Comparison of ENCODE assay signal across 18 cellular contexts in the genomic region with DNA sequence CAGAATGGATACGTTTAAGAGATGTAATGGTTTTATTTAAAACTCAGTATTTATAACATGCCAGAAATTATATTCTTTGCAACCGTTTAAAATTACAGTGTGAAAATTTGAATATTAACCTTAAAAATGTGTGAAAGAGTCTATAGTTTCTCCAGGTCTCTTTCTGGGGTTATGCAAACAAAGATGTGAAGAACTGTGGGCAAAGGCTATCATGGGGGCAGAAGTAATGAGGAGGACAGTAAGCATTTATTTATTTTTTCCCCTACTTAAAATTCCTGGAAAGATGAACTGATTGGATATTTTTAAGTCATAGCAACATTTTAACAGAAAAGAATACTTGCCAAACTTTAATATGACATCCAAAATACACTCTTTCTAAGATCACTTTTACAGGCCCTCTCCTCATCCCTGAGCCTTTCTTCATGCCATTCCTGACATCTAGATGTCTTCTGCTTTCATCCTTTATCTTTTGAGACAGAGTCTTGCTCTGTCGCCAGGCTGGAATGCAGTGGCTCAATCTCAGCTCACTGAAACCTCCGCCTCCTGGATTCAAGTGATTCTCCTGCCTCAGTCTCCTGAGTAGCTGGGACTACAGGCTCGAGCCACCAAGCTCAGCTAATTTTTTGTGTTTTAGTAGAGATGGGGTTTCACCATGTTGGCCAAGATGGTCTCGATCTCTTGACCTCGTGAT. TPM values are rescaled to one million over a fixed set of nuclear protein-coding genes. Genes with fewer than 3 reads are reported as not detected.
DNase-seq lines count a peak whose midpoint lies in the region; ATAC-seq, FAIRE-seq and TF ChIP-seq lines count a peak whose summit lies in the region.
"Had no signal": no experiment of that assay in that cellular context is flagged by ENCODE, and none has a peak within 500 bp of the region (broad histone marks: within the 10 kb centered on the region; RNA-seq: fewer than 3 reads in every experiment).

No MANE protein-coding gene starts in this region.

- in situ Hi-C loops in GM23248 (cut with MboI) (no loop called here), transverse colon (cut with MboI; ENCODE audit: low pct_ligation_motif_present in 1 of 4, low pct_unique_long_range_greater_than_20kb in 1 of 4, low sequenced_read_pairs in 3 of 4) (no loop called here)

- H3K27ac ChIP-seq in BLaER1 = peak overlapping the region; percentile 18; the same call in 1 of the 2 replicates
- H3K27ac ChIP-seq in GM23248 = peak overlapping the region; percentile 85; the same call in 1 of the 2 replicates
- peak overlapping the region; percentile 86 for H3K27ac ChIP-seq in astrocyte (ENCODE audit: low read depth, low read length)
- no peak overlapping the region for H3K27ac ChIP-seq in transverse colon

- peaks cover 14% of the 10 kb centered on the region for H3K36me3 Mint-ChIP-seq in astrocyte (ENCODE audit: low read depth, unreplicated experiment)
- peaks cover 19% of the 10 kb centered on the region for H3K36me3 Mint-ChIP-seq in nephron (ENCODE audit: low read depth)

- no peaks in the 10 kb centered on the region for H3K27me3 Mint-ChIP-seq in astrocyte (ENCODE audit: low read depth, unreplicated experiment)
- no peaks in the 10 kb centered on the region for H3K27me3 Mint-ChIP-seq in nephron (ENCODE audit: low read depth)

- H3K4me1 ChIP-seq in BLaER1 = peaks cover 61% of the 10 kb centered on the region
- peaks cover 38% of the 10 kb centered on the region for H3K4me1 ChIP-seq in GM23248 (ENCODE audit: insufficient read depth)
- peaks cover 27% of the 10 kb centered on the region for H3K4me1 ChIP-seq in astrocyte (ENCODE audit: insufficient read depth, low read length)
- H3K4me1 ChIP-seq in transverse colon = peaks cover 0 to 27% (median 10%) of the 10 kb centered on the region in 4 donors

- H3K27me3 ChIP-seq in BLaER1 = no peaks in the 10 kb centered on the region
- no peaks in the 10 kb centered on the region for H3K27me3 ChIP-seq in GM23248 (replicated peaks; ENCODE audit: insufficient read depth)
- no peaks in the 10 kb centered on the region for H3K27me3 ChIP-seq in astrocyte (ENCODE audit: insufficient read depth, low read length)
- H3K27me3 ChIP-seq in transverse colon = no peaks in the 10 kb centered on the region
- H3K27me3 ChIP-seq: BLaER1 treated with 17β-estradiol and CSF1 and Interleukin-3, amounts not matched to agents 10 nM and 100 nM had no signal

- no peak for DNase-seq in GM23248
- DNase-seq in astrocyte (ENCODE audit: low read depth) = no peak
- no peak for DNase-seq in HT-29 (ENCODE audit: low spot score)
- no peak for DNase-seq in transverse colon
- DNase-seq in HUDEP-2 (lab: John Stamatoyannopoulos, UW; ENCODE audit: unreplicated experiment in 76 of 76) = no peak
- DNase-seq: activated CD4-positive, alpha-beta T cell treated with anti-CD3 and anti-CD28 coated beads, Interleukin-2, amount 50 U/mL, for 1 hour; hypothalamus; left cardiac atrium; NCI-H1092; NCI-H2171 treated with DMSO at 0.1 percent for 48 hours; NK-92 treated with Interleukin-12 subunit alpha and Interleukin-12 subunit beta, amount 100 ng/mL, for 24 hours; stimulated activated CD4-positive, alpha-beta T cell treated with anti-CD3 and anti-CD28 coated beads, Interleukin-2, amount 100 ng/mL, for 24 hours had no signal

- no peaks in the 10 kb centered on the region for H3K9me3 Mint-ChIP-seq in astrocyte (ENCODE audit: unreplicated experiment)
- H3K9me3 Mint-ChIP-seq in nephron = no peaks in the 10 kb centered on the region
- H3K9me3 Mint-ChIP-seq: activated T-helper 2 cell treated with anti-CD3 and anti-CD28 coated beads, Interferon-gamma antibody, Interleukin-2, Interleukin-4, amounts not matched to agents 10 μg/mL and 5 μg/mL and 100 μg/mL, durations not matched to agents 14 hours and 24 hours and 36 hours had no signal

- TF ChIP-seq CTCF in astrocyte (IDR thresholded peaks at IDR 0.05; ENCODE audit: insufficient read depth, low read depth, low read length) = no peak
- no peak for TF ChIP-seq CTCF in nephron (IDR thresholded peaks at IDR 0.05; ENCODE audit: unreplicated experiment in 3 of 3)
- no peak for TF ChIP-seq CTCF in transverse colon (IDR thresholded peaks at IDR 0.05)

- H3K4me2 ChIP-seq in BLaER1 = peak overlapping the region; percentile 12; the same call in 1 of the 2 replicates
- peak overlapping the region; percentile 39 for H3K4me2 ChIP-seq in GM23248 (ENCODE audit: unreplicated experiment)
- H3K4me2 ChIP-seq in astrocyte (ENCODE audit: low read length) = peak overlapping the region; percentile 28

- H4K20me1 ChIP-seq in BLaER1 (peaks cover 100% of the 10 kb centered on the region), GM23248 (ENCODE audit: insufficient read depth) (no peaks in the 10 kb centered on the region), astrocyte (ENCODE audit: insufficient read depth, low read length) (no peaks in the 10 kb centered on the region)

- H2AFZ ChIP-seq in GM23248 = no peak overlapping the region
- no peak overlapping the region for H2AFZ ChIP-seq in astrocyte (ENCODE audit: low read depth, low read length)

- H3K36me3 ChIP-seq in BLaER1 (peaks cover 89% of the 10 kb centered on the region), GM23248 (ENCODE audit: low read depth) (no peaks in the 10 kb centered on the region), astrocyte (ENCODE audit: insufficient read depth, low read length) (no peaks in the 10 kb centered on the region), transverse colon (no peaks in the 10 kb centered on the region)

- H3K4me3 Mint-ChIP-seq in astrocyte (ENCODE audit: unreplicated experiment) = no peak overlapping the region
- no peak overlapping the region for H3K4me3 Mint-ChIP-seq in nephron

- peaks cover 37% of the 10 kb centered on the region for H3F3A ChIP-seq in GM23248 (ENCODE audit: insufficient read depth)

- intact Hi-C loops in transverse colon (cut with DNase I; ENCODE audit: low total_unique reads) = no loop called here

- H3K9ac ChIP-seq in BLaER1 (no peak overlapping the region), GM23248 (no peak overlapping the region), astrocyte (ENCODE audit: low read length) (no peak overlapping the region)

- H3K4me1 Mint-ChIP-seq in astrocyte (ENCODE audit: low read depth, unreplicated experiment) = peaks cover 25% of the 10 kb centered on the region
- H3K4me1 Mint-ChIP-seq in nephron = peaks cover 60% of the 10 kb centered on the region

- H3K9me3 ChIP-seq in BLaER1 (no peaks in the 10 kb centered on the region), GM23248 (ENCODE audit: low read depth) (no peaks in the 10 kb centered on the region), astrocyte (ENCODE audit: insufficient read depth, low read depth, low read length) (no peaks in the 10 kb centered on the region), transverse colon (no peaks in the 10 kb centered on the region)

- no peaks in the 10 kb centered on the region for H3K79me2 ChIP-seq in GM23248 (ENCODE audit: insufficient read depth)
- peaks cover 3% of the 10 kb centered on the region for H3K79me2 ChIP-seq in astrocyte (ENCODE audit: insufficient read depth, low read length)

- H3K9me2 ChIP-seq in GM23248 (ENCODE audit: insufficient read depth) = no peaks in the 10 kb centered on the region

- TF ChIP-seq EP300 in transverse colon (IDR thresholded peaks at IDR 0.05; ENCODE audit: low read depth) = no peak

- no peak for TF ChIP-seq POLR2A in transverse colon (IDR thresholded peaks at IDR 0.05)

- H3K27ac Mint-ChIP-seq in astrocyte (ENCODE audit: unreplicated experiment) (peak overlapping the region; percentile 54), nephron (peak overlapping the region; percentile 93 to 97 (median 94))
- H3K27ac Mint-ChIP-seq: activated T-helper 2 cell treated with anti-CD3 and anti-CD28 coated beads, Interferon-gamma antibody, Interleukin-2, Interleukin-4, amounts not matched to agents 10 μg/mL and 5 μg/mL and 100 μg/mL, durations not matched to agents 14 hours and 24 hours and 36 hours had no signal

- FAIRE-seq in astrocyte (lab: Jason Lieb, UNC) = no peak
- FAIRE-seq: GM12878 had no signal

- no peak for ATAC-seq in GM21381 (IDR thresholded peaks at IDR 0.05; ENCODE audit: unreplicated experiment)

- H3K4me3 ChIP-seq in BLaER1 (no peak overlapping the region), GM23248 (no peak overlapping the region), astrocyte (ENCODE audit: insufficient read depth, low read depth, low read length) (no peak overlapping the region), transverse colon (no peak overlapping the region)
- H3K4me3 ChIP-seq: BLaER1 treated with 17β-estradiol and CSF1 and Interleukin-3, amounts not matched to agents 10 nM and 100 nM; GM12878 had no signal

- 62 to 64% methylated on average over 7 of the region's 7 CpGs for WGBS in GM23248 (ENCODE audit: low coverage in 1 of 2, low lambda C conversion rate in 2 of 2, missing lambda C conversion rate in 2 of 2), 2 experiments
- WGBS in transverse colon (ENCODE audit: low coverage in 1 of 2), 2 donors = 71 to 74% methylated on average over 6 to 7 of the region's 7 CpGs

RNA-seq across cellular contexts. Expression of a gene that starts 46.1 kb away (rescaled TPM):
- total RNA-seq in GM23248 (2014; rRNA removed; shearing (Covaris generic)) = 5.7 and 11.1 TPM in 2 replicates
- polyA plus RNA-seq in GM23248 (2016; fragmentation: Nextera tagmentation; extraction: Ambion mirVana) = 8.7 and 10.2 TPM in 2 replicates
- total RNA-seq in astrocyte = 18.3 and 18.6 TPM in 2 replicates
- 4.6 and 6.3 TPM in 2 replicates for total RNA-seq in HT-29 (2014; rRNA removed; shearing (Covaris generic))
- 10 to 100 TPM in 2 of 4 donors, 1 to 10 TPM in 2; 5.2 to 14.8 (median 8.3) TPM for total RNA-seq in transverse colon

Comparison
In these comparisons a context has a peak if more than half of its experiments do, and no peak if none do; other contexts are left out.
1. H3K27ac ChIP-seq: peak in BLaER1 (single experiment), GM23248 (single experiment) and astrocyte (single experiment); none in transverse colon (0 of 4).
2. Peak in every context shown above with its lines, with median percentiles within 50 percentile points of each other: H3K4me2 ChIP-seq.